9 cellular contexts compared by ENCODE assay signal in the genomic region with DNA sequence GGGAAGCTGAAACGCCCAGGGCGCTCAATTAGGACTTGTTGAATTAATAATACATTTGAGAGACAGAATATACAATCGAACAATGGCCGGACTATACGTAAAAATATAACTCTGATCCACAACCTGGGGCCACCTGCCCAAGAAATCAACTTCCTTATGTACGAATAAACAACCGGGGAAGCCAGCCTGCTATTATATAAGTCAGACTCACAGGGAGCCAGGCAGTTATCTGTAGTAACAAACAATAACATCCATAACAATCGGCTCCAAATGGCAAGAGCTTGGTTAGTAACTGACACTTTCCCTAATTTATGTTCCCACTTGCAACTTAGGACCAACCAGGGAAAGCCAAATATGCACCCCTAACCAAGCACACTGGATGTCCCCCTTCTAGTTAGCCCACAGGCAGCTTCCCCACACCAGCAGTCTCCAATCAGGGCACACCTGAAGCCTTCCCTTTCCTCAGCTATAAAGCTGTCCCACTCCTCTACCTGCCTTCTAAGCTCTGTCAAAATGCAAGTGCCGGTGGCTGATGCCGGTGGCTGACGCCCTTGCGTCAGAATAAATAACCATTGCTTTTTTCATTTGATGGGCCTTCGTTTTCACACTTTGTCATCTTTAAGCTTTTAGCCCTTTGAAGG. TPM values are rescaled to one million over a fixed set of nuclear protein-coding genes. Genes with fewer than 3 reads are reported as not detected.
DNase-seq lines count a peak whose midpoint lies in the region; ATAC-seq and TF ChIP-seq lines count a peak whose summit lies in the region.
"Not testable (repeated sequence)": the region's sequence is repeated elsewhere in the genome, so short reads cannot be mapped to it uniquely, and the experiment has no call there.
"Had no signal": no experiment of that assay in that cellular context is flagged by ENCODE, and none has a peak within 500 bp of the region (broad histone marks: within the 10 kb centered on the region; RNA-seq: fewer than 3 reads in every experiment).

No MANE protein-coding gene starts in this region.

- not testable (repeated sequence) for H3K27me3 ChIP-seq in BE2C; H7 (ENCODE audit: control insufficient read depth, insufficient read depth, low read length); Panc1 (ENCODE audit: control insufficient read depth, insufficient read depth, low read length); adipocyte (replicated peaks; ENCODE audit: control insufficient read depth, insufficient read depth, low read length)

- ATAC-seq in Panc1, result peak; percentile 50
- ATAC-seq in activated CD8-positive, alpha-beta memory T cell treated with anti-CD3 and anti-CD28 coated beads, Interleukin-2, amount 10 ng/mL, durations not matched to agents 7 days and 5 days, result not testable (repeated sequence)
- peak; percentile 13 for ATAC-seq in esophagus mucosa
- ATAC-seq in mucosa of descending colon, result peak; percentile 19
- peak; percentile 27 for ATAC-seq in stimulated activated effector memory CD8-positive, alpha-beta T cell treated with anti-CD3 and anti-CD28 coated beads, Interleukin-12 subunit alpha, Interleukin-12 subunit beta, amount 100 ng/mL, for 72 hours

- in situ Hi-C loops in Panc1 (cut with HindIII; ENCODE audit: low pct_unique_long_range_greater_than_20kb, low sequenced_read_pairs), result not testable (repeated sequence)

- not testable (repeated sequence) for H3K9ac ChIP-seq in adipocyte (ENCODE audit: low read length)

- not testable (repeated sequence) for DNase-seq in BE2C; H7; Panc1 (ENCODE audit: low read depth, low spot score); activated CD8-positive, alpha-beta memory T cell treated with anti-CD3 and anti-CD28 coated beads, Interleukin-2, amount 10 ng/mL, durations not matched to agents 7 days and 5 days; adipocyte (ENCODE audit: low read depth); mucosa of descending colon; stimulated activated effector memory CD8-positive, alpha-beta T cell treated with anti-CD3 and anti-CD28 coated beads, Interleukin-12 subunit alpha, Interleukin-12 subunit beta, amount 100 ng/mL, for 72 hours (ENCODE audit: low spot score in 2 of 2)

- not testable (repeated sequence) for H3K4me1 Mint-ChIP-seq in activated CD8-positive, alpha-beta memory T cell treated with anti-CD3 and anti-CD28 coated beads, Interleukin-2, amount 10 ng/mL, durations not matched to agents 7 days and 5 days; stimulated activated effector memory CD8-positive, alpha-beta T cell treated with anti-CD3 and anti-CD28 coated beads, Interleukin-12 subunit alpha, Interleukin-12 subunit beta, amount 100 ng/mL, for 72 hours

- POLR2A ChIA-PET in Panc1 (lab: Charles Lee), result not testable (repeated sequence)

- BruUV-seq in Panc1 (replicated peaks; lab: Mats Ljungman, UMichigan), result not testable (repeated sequence)

- peak overlapping the region; percentile 35 for H3K4me3 ChIP-seq in BE2C (ENCODE audit: low read depth, low read length)
- H3K4me3 ChIP-seq in H7 (ENCODE audit: insufficient read depth, low read depth, low read length), result peak overlapping the region; percentile 34; the same call in 1 of the 2 replicates
- H3K4me3 ChIP-seq in Panc1 (ENCODE audit: low read depth in 2 of 2, low read length in 2 of 2), result peak overlapping the region; percentile 25 to 48
- H3K4me3 ChIP-seq in adipocyte (ENCODE audit: low read length), result peak overlapping the region; percentile 56
- not testable (repeated sequence) for H3K4me3 ChIP-seq in mucosa of descending colon

- not testable (repeated sequence) for H3K36me3 Mint-ChIP-seq in activated CD8-positive, alpha-beta memory T cell treated with anti-CD3 and anti-CD28 coated beads, Interleukin-2, amount 10 ng/mL, durations not matched to agents 7 days and 5 days; stimulated activated effector memory CD8-positive, alpha-beta T cell treated with anti-CD3 and anti-CD28 coated beads, Interleukin-12 subunit alpha, Interleukin-12 subunit beta, amount 100 ng/mL, for 72 hours

- CTCF ChIA-PET in Panc1 (lab: Charles Lee); activated CD8-positive, alpha-beta memory T cell treated with anti-CD3 and anti-CD28 coated beads, Interleukin-2, amount 10 ng/mL, durations not matched to agents 7 days and 5 days (lab: Charles Lee): not testable (repeated sequence)

- H3K9me3 ChIP-seq in BE2C; Panc1 (ENCODE audit: control insufficient read depth, insufficient read depth, low read depth, low read length); adipocyte (ENCODE audit: control insufficient read depth, low read length); mucosa of descending colon: not testable (repeated sequence)

- H3K36me3 ChIP-seq in BE2C; H7 (replicated peaks; ENCODE audit: control insufficient read depth, insufficient read depth, low read length); Panc1 (ENCODE audit: control insufficient read depth, insufficient read depth, low read length); adipocyte (ENCODE audit: control insufficient read depth, insufficient read depth, low read length, severe bottlenecking); mucosa of descending colon (ENCODE audit: low read depth): not testable (repeated sequence)

- not testable (repeated sequence) for H3K27ac ChIP-seq in Panc1 (ENCODE audit: low read length)

- H3K27me3 Mint-ChIP-seq in activated CD8-positive, alpha-beta memory T cell treated with anti-CD3 and anti-CD28 coated beads, Interleukin-2, amount 10 ng/mL, durations not matched to agents 7 days and 5 days, result not testable (repeated sequence)

- TF ChIP-seq CTCF in BE2C (IDR thresholded peaks at IDR 0.05; ENCODE audit: low read depth, low read length); Panc1 (IDR thresholded peaks at IDR 0.05); mucosa of descending colon (IDR thresholded peaks at IDR 0.05): not testable (repeated sequence)

- not testable (repeated sequence) for H3K9me3 Mint-ChIP-seq in activated CD8-positive, alpha-beta memory T cell treated with anti-CD3 and anti-CD28 coated beads, Interleukin-2, amount 10 ng/mL, durations not matched to agents 7 days and 5 days (ENCODE audit: low read depth); stimulated activated effector memory CD8-positive, alpha-beta T cell treated with anti-CD3 and anti-CD28 coated beads, Interleukin-12 subunit alpha, Interleukin-12 subunit beta, amount 100 ng/mL, for 72 hours

- not testable (repeated sequence) for H3K4me1 ChIP-seq in BE2C; Panc1 (ENCODE audit: control insufficient read depth, insufficient read depth, low read length); adipocyte (ENCODE audit: control insufficient read depth, insufficient read depth, low read length); mucosa of descending colon (ENCODE audit: low read depth)

- peak overlapping the region; percentile 56 for H3K4me3 Mint-ChIP-seq in activated CD8-positive, alpha-beta memory T cell treated with anti-CD3 and anti-CD28 coated beads, Interleukin-2, amount 10 ng/mL, durations not matched to agents 7 days and 5 days
- peak overlapping the region; percentile 43 for H3K4me3 Mint-ChIP-seq in stimulated activated effector memory CD8-positive, alpha-beta T cell treated with anti-CD3 and anti-CD28 coated beads, Interleukin-12 subunit alpha, Interleukin-12 subunit beta, amount 100 ng/mL, for 72 hours

- intact Hi-C loops in Panc1 (cut with micrococcal nuclease; ENCODE audit: unreplicated experiment); mucosa of descending colon (cut with DNase I, micrococcal nuclease): not testable (repeated sequence)

- peak overlapping the region; percentile 73 for H3K27ac Mint-ChIP-seq in activated CD8-positive, alpha-beta memory T cell treated with anti-CD3 and anti-CD28 coated beads, Interleukin-2, amount 10 ng/mL, durations not matched to agents 7 days and 5 days
- H3K27ac Mint-ChIP-seq in stimulated activated effector memory CD8-positive, alpha-beta T cell treated with anti-CD3 and anti-CD28 coated beads, Interleukin-12 subunit alpha, Interleukin-12 subunit beta, amount 100 ng/mL, for 72 hours, result peak overlapping the region; percentile 95

RNA-seq across cellular contexts. Expression of a gene that starts 41.8 kb away (rescaled TPM):
- polyA plus RNA-seq in BE2C (2012; ENCODE audit: insufficient read depth, insufficient read length, low read depth), result not detected
- total RNA-seq in H7 (2014; rRNA removed; shearing (Covaris generic)), result not detected in 2 replicates
- total RNA-seq in Panc1 (2021; ENCODE audit: unreplicated experiment), result not detected
- not detected for polyA plus RNA-seq in Panc1 (2012; ENCODE audit: insufficient read length)
- total RNA-seq in activated CD8-positive, alpha-beta memory T cell treated with anti-CD3 and anti-CD28 coated beads, Interleukin-2, amount 10 ng/mL, durations not matched to agents 7 days and 5 days, result under 1 TPM in 1 of 2 experiments, not detected in 1; 0.70 TPM
- total RNA-seq in esophagus mucosa, result 0.40 TPM
- total RNA-seq in mucosa of descending colon, result 10 to 100 TPM in 1 of 3 donors, 1 to 10 TPM in 2; 1.5 to 10.2 (median 2.6) TPM
- total RNA-seq: dermis blood vessel endothelial cell had no signal
